Comparison of ENCODE assay signal across 36 cellular contexts in genomic region chr22:32023251-32023827, GRCh38. TPM values are rescaled to one million over a fixed set of nuclear protein-coding genes. Genes with fewer than 3 reads are reported as not detected.
"Had no signal": no experiment of that assay in that cellular context is flagged by ENCODE, and none has a peak within 500 bp of the region (broad histone marks: within the 10 kb centered on the region; RNA-seq: fewer than 3 reads in every experiment).

No MANE protein-coding gene starts in this region.

- H3K27me3 Mint-ChIP-seq: progenitor cell of endocrine pancreas had no signal

- H3K27me3 ChIP-seq: cardiac muscle cell, colonic mucosa, ovary, uterus had no signal

- H3K27ac ChIP-seq: cardiac muscle cell, colonic mucosa, ovary, skin epidermis, uterus, VCaP had no signal

- ATAC-seq: left ventricle myocardium superior; naive thymus-derived CD4-positive, alpha-beta T cell; sciatic nerve; stimulated activated memory B cell treated with anti-CD40 and anti-IgM and Interleukin-4, amounts not matched to agents 10 μg/mL and 1 μg/mL and 100 μg/mL, for 72 hours; stimulated activated naive CD8-positive, alpha-beta T cell treated with anti-CD3 and anti-CD28 coated beads, Interleukin-15, amount 100 ng/mL, for 72 hours; T-cell had no signal

- H3K36me3 Mint-ChIP-seq: activated naive CD8-positive, alpha-beta T cell; mesothelial cell of epicardium; naive thymus-derived CD4-positive, alpha-beta T cell; stimulated activated memory B cell treated with anti-CD40 and anti-IgM and Interleukin-4, amounts not matched to agents 10 μg/mL and 1 μg/mL and 100 μg/mL, for 72 hours; T-cell; type B pancreatic cell had no signal

- H3K36me3 ChIP-seq: cardiac muscle cell, colonic mucosa, ovary, uterus had no signal

- H3K4me3 ChIP-seq: cardiac muscle cell, colonic mucosa, ovary, skin epidermis, uterus had no signal

- H3K9me3 ChIP-seq: colonic mucosa, ovary, uterus had no signal

- H3K4me1 Mint-ChIP-seq: mesothelial cell of epicardium; stimulated activated memory B cell treated with anti-CD40 and anti-IgM and Interleukin-4, amounts not matched to agents 10 μg/mL and 1 μg/mL and 100 μg/mL, for 72 hours; T-cell had no signal

- H3K4me1 ChIP-seq: colonic mucosa, uterus had no signal

- H3K4me3 Mint-ChIP-seq: activated naive CD8-positive, alpha-beta T cell; mesothelial cell of epicardium; naive thymus-derived CD4-positive, alpha-beta T cell; stimulated activated memory B cell treated with anti-CD40 and anti-IgM and Interleukin-4, amounts not matched to agents 10 μg/mL and 1 μg/mL and 100 μg/mL, for 72 hours; stimulated activated naive CD8-positive, alpha-beta T cell treated with anti-CD3 and anti-CD28 coated beads, Interleukin-15, amount 100 ng/mL, for 72 hours; T-cell; type B pancreatic cell had no signal

- DNase-seq: activated CD4-positive, alpha-beta T cell treated with anti-CD3 and anti-CD28 coated beads for 4 hours; activated CD4-positive, alpha-beta T cell treated with anti-CD3 and anti-CD28 coated beads, Interleukin-2, amount 50 U/mL, for 4 hours; activated effector memory CD4-positive, alpha-beta T cell treated with Interleukin-2 at 50 U/mL for 16 hours; activated naive CD4-positive, alpha-beta T cell treated with Interleukin-2 at 50 U/mL for 16 hours; activated T-cell treated with anti-CD3 and anti-CD28 coated beads for 4 hours; anterior cingulate cortex; cerebellar nuclear complex; colonic mucosa; effector CD8-positive, alpha-beta T cell; head of caudate nucleus; hypothalamus; kidney glomerular epithelial cell; left ventricle myocardium superior; naive thymus-derived CD4-positive, alpha-beta T cell; ovary; stimulated activated CD4-positive, alpha-beta T cell treated with anti-CD3 and anti-CD28 coated beads, Interleukin-1b, Interleukin-23, amount 100 ng/mL, for 48 hours; stimulated activated CD4-positive, alpha-beta T cell treated with anti-CD3 and anti-CD28 coated beads, Interleukin-4, amount 100 ng/mL, for 4 hours; stimulated activated CD8-positive, alpha-beta memory T cell treated with anti-CD3 and anti-CD28 coated beads, Interleukin-4, amount 100 ng/mL, for 48 hours; stimulated activated naive CD8-positive, alpha-beta T cell treated with anti-CD3 and anti-CD28 coated beads, Interleukin-15, amount 100 ng/mL, for 72 hours; substantia nigra; T-cell; uterus had no signal

- FAIRE-seq: endometrium had no signal

- H3K27ac Mint-ChIP-seq: activated naive CD8-positive, alpha-beta T cell; mesothelial cell of epicardium; naive thymus-derived CD4-positive, alpha-beta T cell; progenitor cell of endocrine pancreas; stimulated activated memory B cell treated with anti-CD40 and anti-IgM and Interleukin-4, amounts not matched to agents 10 μg/mL and 1 μg/mL and 100 μg/mL, for 72 hours; stimulated activated naive CD8-positive, alpha-beta T cell treated with anti-CD3 and anti-CD28 coated beads, Interleukin-15, amount 100 ng/mL, for 72 hours; T-cell; type B pancreatic cell had no signal

RNA-seq across cellular contexts. Expression of gene SLC5A1, which starts 19.7 kb away (rescaled TPM):
- total RNA-seq: epithelial cell of proximal tubule; lung microvascular endothelial cell; mesothelial cell of epicardium; naive thymus-derived CD4-positive, alpha-beta T cell; progenitor cell of endocrine pancreas; renal cortical epithelial cell; sciatic nerve; T-cell had no signal
- polyA plus RNA-seq: naive thymus-derived CD4-positive, alpha-beta T cell; neural cell had no signal
